In the genomic region with DNA sequence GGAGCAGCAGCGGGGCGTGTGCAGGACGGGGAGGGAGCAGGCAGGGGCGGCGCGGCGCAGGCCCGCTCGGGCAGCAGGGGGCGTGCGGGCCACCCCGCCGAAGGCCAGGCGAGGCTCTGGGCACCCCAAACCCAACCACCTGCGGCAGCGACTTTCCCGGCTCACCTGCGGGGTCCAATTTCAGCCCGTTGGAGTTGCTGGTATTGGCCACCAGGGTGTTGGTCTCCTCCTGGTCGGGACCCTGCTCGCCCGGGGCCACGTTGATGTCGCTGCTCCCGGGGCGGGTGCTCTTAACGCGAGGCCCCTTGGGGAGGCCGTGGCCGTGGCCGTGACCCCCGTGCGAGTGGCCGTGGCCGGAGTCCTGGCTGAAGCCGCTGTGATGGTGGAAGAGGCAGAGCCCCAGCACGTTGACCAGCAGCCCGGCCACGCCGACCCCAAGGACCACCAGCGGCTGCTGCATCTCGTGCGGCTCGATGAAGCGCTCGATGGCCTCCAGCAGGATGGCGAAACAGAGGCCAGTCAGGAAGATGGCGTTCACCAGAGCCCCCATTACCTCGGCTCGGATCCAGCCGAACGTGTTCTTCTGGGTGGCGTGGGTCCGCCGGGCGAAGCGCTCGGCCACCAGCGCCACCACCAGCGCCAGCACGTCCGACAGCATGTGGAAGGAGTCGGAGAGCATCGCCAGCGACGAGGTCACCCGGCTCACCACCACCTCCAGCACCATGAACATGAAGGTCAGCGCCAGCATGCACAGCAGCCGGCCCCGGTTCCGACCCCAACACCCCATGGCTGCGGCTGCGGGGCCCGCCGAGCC, we compare ENCODE assay signal across 1 cellular context.
A peak's percentile ranks its signal among the peaks of the same experiment; 100 is the strongest.
TF ChIP-seq lines count a peak whose summit lies in the region.

No MANE protein-coding gene starts in this region.

TF ChIP-seq in HepG2, 621 proteins besides CTCF, POLR2A, EP300 and RAD21 (continued from another document and continues in another):
- TF ChIP-seq ZNF251 (CRISPR knock-in tag; IDR thresholded peaks at IDR 0.05): no peak
- TF ChIP-seq SMARCC2 (IDR thresholded peaks at IDR 0.05): no peak
- no peak for TF ChIP-seq HOXD1 (CRISPR knock-in tag; IDR thresholded peaks at IDR 0.05)
- TF ChIP-seq RFXANK (CRISPR knock-in tag; IDR thresholded peaks at IDR 0.05): no peak
- no peak; the same call in 1 of the 2 replicates for TF ChIP-seq WIZ (CRISPR knock-in tag; IDR thresholded peaks at IDR 0.05)
- no peak for TF ChIP-seq CBX2 (IDR thresholded peaks at IDR 0.05; ENCODE audit: low read depth, low read length)
- 0 out of 2 replicates have a peak, but pooled peaks have one; percentile 58 for TF ChIP-seq CBX2 (CRISPR knock-in tag; IDR thresholded peaks at IDR 0.05; ENCODE audit: low read depth)
- TF ChIP-seq ZNF780A (CRISPR knock-in tag; IDR thresholded peaks at IDR 0.05): no peak
- TF ChIP-seq, protein P1, sequence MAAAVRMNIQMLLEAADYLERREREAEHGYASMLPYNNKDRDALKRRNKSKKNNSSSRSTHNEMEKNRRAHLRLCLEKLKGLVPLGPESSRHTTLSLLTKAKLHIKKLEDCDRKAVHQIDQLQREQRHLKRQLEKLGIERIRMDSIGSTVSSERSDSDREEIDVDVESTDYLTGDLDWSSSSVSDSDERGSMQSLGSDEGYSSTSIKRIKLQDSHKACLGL (CRISPR knock-in tag; IDR thresholded peaks at IDR 0.05): peak; percentile 77
- TF ChIP-seq ZNF441 (CRISPR knock-in tag; IDR thresholded peaks at IDR 0.05; ENCODE audit: borderline replicate concordance): 0 out of 2 replicates have a peak, but pooled peaks have one; percentile 50
- no peak for TF ChIP-seq NFIC (IDR thresholded peaks at IDR 0.05; ENCODE audit: low read length)
- peak; percentile 57 for TF ChIP-seq MED1 (CRISPR knock-in tag; IDR thresholded peaks at IDR 0.05)
- peak; percentile 8; the same call in 1 of the 2 replicates for TF ChIP-seq GATAD2A (CRISPR knock-in tag; IDR thresholded peaks at IDR 0.05)
- no peak for TF ChIP-seq ZNF737 (CRISPR knock-in tag; IDR thresholded peaks at IDR 0.05; ENCODE audit: borderline replicate concordance)
- TF ChIP-seq SATB2 (CRISPR knock-in tag; IDR thresholded peaks at IDR 0.05): peak; percentile 68
- TF ChIP-seq ERF (CRISPR knock-in tag; IDR thresholded peaks at IDR 0.05): peak; percentile 76
- peak; percentile 90 for TF ChIP-seq GFI1 (CRISPR knock-in tag; IDR thresholded peaks at IDR 0.05; ENCODE audit: borderline replicate concordance)
- TF ChIP-seq ZNF180 (CRISPR knock-in tag; IDR thresholded peaks at IDR 0.05; ENCODE audit: borderline replicate concordance, low read depth): no peak
- TF ChIP-seq, protein P2, sequence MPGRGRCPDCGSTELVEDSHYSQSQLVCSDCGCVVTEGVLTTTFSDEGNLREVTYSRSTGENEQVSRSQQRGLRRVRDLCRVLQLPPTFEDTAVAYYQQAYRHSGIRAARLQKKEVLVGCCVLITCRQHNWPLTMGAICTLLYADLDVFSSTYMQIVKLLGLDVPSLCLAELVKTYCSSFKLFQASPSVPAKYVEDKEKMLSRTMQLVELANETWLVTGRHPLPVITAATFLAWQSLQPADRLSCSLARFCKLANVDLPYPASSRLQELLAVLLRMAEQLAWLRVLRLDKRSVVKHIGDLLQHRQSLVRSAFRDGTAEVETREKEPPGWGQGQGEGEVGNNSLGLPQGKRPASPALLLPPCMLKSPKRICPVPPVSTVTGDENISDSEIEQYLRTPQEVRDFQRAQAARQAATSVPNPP (CRISPR knock-in tag; IDR thresholded peaks at IDR 0.05): 0 out of 2 replicates have a peak, but pooled peaks have one; percentile 46
- TF ChIP-seq TEAD3 (CRISPR knock-in tag; optimal IDR thresholded peaks at IDR 0.05; ENCODE audit: borderline replicate concordance): no peak
- TF ChIP-seq JDP2 (CRISPR knock-in tag; IDR thresholded peaks at IDR 0.05; ENCODE audit: borderline replicate concordance): no peak
- TF ChIP-seq, protein P3, sequence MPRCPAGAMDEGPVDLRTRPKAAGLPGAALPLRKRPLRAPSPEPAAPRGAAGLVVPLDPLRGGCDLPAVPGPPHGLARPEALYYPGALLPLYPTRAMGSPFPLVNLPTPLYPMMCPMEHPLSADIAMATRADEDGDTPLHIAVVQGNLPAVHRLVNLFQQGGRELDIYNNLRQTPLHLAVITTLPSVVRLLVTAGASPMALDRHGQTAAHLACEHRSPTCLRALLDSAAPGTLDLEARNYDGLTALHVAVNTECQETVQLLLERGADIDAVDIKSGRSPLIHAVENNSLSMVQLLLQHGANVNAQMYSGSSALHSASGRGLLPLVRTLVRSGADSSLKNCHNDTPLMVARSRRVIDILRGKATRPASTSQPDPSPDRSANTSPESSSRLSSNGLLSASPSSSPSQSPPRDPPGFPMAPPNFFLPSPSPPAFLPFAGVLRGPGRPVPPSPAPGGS (CRISPR knock-in tag; IDR thresholded peaks at IDR 0.05): peak; percentile 56; the same call in 1 of the 2 replicates
- TF ChIP-seq, protein P4, sequence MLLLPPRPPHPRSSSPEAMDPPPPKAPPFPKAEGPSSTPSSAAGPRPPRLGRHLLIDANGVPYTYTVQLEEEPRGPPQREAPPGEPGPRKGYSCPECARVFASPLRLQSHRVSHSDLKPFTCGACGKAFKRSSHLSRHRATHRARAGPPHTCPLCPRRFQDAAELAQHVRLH (CRISPR knock-in tag; IDR thresholded peaks at IDR 0.05; ENCODE audit: borderline replicate concordance, low read depth): peak; percentile 63; the same call in 1 of the 2 replicates
- TF ChIP-seq, protein P5, sequence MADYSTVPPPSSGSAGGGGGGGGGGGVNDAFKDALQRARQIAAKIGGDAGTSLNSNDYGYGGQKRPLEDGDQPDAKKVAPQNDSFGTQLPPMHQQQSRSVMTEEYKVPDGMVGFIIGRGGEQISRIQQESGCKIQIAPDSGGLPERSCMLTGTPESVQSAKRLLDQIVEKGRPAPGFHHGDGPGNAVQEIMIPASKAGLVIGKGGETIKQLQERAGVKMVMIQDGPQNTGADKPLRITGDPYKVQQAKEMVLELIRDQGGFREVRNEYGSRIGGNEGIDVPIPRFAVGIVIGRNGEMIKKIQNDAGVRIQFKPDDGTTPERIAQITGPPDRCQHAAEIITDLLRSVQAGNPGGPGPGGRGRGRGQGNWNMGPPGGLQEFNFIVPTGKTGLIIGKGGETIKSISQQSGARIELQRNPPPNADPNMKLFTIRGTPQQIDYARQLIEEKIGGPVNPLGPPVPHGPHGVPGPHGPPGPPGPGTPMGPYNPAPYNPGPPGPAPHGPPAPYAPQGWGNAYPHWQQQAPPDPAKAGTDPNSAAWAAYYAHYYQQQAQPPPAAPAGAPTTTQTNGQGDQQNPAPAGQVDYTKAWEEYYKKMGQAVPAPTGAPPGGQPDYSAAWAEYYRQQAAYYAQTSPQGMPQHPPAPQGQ (CRISPR knock-in tag; IDR thresholded peaks at IDR 0.05; ENCODE audit: borderline replicate concordance): no peak
- TF ChIP-seq ZSCAN22 (CRISPR knock-in tag; IDR thresholded peaks at IDR 0.05): no peak
- TF ChIP-seq NR1H2 (CRISPR knock-in tag; IDR thresholded peaks at IDR 0.05; ENCODE audit: borderline replicate concordance, low read depth): peak; percentile 81; the same call in 1 of the 2 replicates
- TF ChIP-seq PCBP2 (optimal IDR thresholded peaks at IDR 0.05; ENCODE audit: low read depth, low read length, poor library complexity, severe bottlenecking): no peak
- no peak for TF ChIP-seq ZBTB8A (CRISPR knock-in tag; IDR thresholded peaks at IDR 0.05; ENCODE audit: borderline replicate concordance, low read depth)
- peak; percentile 51 for TF ChIP-seq ZNF891 (CRISPR knock-in tag; IDR thresholded peaks at IDR 0.05)
- no peak; the same call in 1 of the 2 replicates for TF ChIP-seq ZNF124 (CRISPR knock-in tag; IDR thresholded peaks at IDR 0.05)
- TF ChIP-seq, protein P6, sequence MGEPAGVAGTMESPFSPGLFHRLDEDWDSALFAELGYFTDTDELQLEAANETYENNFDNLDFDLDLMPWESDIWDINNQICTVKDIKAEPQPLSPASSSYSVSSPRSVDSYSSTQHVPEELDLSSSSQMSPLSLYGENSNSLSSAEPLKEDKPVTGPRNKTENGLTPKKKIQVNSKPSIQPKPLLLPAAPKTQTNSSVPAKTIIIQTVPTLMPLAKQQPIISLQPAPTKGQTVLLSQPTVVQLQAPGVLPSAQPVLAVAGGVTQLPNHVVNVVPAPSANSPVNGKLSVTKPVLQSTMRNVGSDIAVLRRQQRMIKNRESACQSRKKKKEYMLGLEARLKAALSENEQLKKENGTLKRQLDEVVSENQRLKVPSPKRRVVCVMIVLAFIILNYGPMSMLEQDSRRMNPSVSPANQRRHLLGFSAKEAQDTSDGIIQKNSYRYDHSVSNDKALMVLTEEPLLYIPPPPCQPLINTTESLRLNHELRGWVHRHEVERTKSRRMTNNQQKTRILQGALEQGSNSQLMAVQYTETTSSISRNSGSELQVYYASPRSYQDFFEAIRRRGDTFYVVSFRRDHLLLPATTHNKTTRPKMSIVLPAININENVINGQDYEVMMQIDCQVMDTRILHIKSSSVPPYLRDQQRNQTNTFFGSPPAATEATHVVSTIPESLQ (CRISPR knock-in tag; conservative IDR thresholded peaks at IDR 0.05): no peak
- TF ChIP-seq NKX3-1 (CRISPR knock-in tag; IDR thresholded peaks at IDR 0.05): 0 out of 2 replicates have a peak, but pooled peaks have one; percentile 74
- TF ChIP-seq ZNF44 (CRISPR knock-in tag; IDR thresholded peaks at IDR 0.05): peak; percentile 33; the same call in 1 of the 2 replicates
- no peak for TF ChIP-seq KLF16 (CRISPR knock-in tag; IDR thresholded peaks at IDR 0.05)
- TF ChIP-seq ISX (CRISPR knock-in tag; conservative IDR thresholded peaks at IDR 0.05): no peak
- TF ChIP-seq FOXA3 (CRISPR knock-in tag; IDR thresholded peaks at IDR 0.05): no peak
- peak; percentile 56; the same call in 1 of the 2 replicates for TF ChIP-seq HOXA3 (CRISPR knock-in tag; IDR thresholded peaks at IDR 0.05)
- TF ChIP-seq, protein P7, sequence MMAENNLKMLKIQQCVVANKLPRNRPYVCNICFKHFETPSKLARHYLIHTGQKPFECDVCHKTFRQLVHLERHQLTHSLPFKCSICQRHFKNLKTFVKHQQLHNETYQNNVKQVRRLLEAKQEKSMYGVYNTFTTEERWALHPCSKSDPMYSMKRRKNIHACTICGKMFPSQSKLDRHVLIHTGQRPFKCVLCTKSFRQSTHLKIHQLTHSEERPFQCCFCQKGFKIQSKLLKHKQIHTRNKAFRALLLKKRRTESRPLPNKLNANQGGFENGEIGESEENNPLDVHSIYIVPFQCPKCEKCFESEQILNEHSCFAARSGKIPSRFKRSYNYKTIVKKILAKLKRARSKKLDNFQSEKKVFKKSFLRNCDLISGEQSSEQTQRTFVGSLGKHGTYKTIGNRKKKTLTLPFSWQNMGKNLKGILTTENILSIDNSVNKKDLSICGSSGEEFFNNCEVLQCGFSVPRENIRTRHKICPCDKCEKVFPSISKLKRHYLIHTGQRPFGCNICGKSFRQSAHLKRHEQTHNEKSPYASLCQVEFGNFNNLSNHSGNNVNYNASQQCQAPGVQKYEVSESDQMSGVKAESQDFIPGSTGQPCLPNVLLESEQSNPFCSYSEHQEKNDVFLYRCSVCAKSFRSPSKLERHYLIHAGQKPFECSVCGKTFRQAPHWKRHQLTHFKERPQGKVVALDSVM (CRISPR knock-in tag; IDR thresholded peaks at IDR 0.05): peak; percentile 62; the same call in 1 of the 2 replicates
- TF ChIP-seq MAFF (IDR thresholded peaks at IDR 0.05; ENCODE audit: low read depth, low read length): no peak
- TF ChIP-seq SOX13 (IDR thresholded peaks at IDR 0.05): no peak
- TF ChIP-seq SOX13 (CRISPR knock-in tag; conservative IDR thresholded peaks at IDR 0.05 in 1 of 2, IDR thresholded peaks at IDR 0.05 in 1 of 2): 0 out of 4 replicates have a peak, but pooled peaks of 1 of the 2 experiments have one; percentile 27
- TF ChIP-seq, protein P8, sequence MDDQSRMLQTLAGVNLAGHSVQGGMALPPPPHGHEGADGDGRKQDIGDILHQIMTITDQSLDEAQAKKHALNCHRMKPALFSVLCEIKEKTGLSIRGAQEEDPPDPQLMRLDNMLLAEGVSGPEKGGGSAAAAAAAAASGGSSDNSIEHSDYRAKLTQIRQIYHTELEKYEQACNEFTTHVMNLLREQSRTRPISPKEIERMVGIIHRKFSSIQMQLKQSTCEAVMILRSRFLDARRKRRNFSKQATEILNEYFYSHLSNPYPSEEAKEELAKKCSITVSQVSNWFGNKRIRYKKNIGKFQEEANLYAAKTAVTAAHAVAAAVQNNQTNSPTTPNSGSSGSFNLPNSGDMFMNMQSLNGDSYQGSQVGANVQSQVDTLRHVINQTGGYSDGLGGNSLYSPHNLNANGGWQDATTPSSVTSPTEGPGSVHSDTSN (CRISPR knock-in tag; IDR thresholded peaks at IDR 0.05; ENCODE audit: borderline replicate concordance): no peak
- TF ChIP-seq, protein P9, sequence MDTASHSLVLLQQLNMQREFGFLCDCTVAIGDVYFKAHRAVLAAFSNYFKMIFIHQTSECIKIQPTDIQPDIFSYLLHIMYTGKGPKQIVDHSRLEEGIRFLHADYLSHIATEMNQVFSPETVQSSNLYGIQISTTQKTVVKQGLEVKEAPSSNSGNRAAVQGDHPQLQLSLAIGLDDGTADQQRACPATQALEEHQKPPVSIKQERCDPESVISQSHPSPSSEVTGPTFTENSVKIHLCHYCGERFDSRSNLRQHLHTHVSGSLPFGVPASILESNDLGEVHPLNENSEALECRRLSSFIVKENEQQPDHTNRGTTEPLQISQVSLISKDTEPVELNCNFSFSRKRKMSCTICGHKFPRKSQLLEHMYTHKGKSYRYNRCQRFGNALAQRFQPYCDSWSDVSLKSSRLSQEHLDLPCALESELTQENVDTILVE (CRISPR knock-in tag; IDR thresholded peaks at IDR 0.05): no peak
- TF ChIP-seq, protein P10, sequence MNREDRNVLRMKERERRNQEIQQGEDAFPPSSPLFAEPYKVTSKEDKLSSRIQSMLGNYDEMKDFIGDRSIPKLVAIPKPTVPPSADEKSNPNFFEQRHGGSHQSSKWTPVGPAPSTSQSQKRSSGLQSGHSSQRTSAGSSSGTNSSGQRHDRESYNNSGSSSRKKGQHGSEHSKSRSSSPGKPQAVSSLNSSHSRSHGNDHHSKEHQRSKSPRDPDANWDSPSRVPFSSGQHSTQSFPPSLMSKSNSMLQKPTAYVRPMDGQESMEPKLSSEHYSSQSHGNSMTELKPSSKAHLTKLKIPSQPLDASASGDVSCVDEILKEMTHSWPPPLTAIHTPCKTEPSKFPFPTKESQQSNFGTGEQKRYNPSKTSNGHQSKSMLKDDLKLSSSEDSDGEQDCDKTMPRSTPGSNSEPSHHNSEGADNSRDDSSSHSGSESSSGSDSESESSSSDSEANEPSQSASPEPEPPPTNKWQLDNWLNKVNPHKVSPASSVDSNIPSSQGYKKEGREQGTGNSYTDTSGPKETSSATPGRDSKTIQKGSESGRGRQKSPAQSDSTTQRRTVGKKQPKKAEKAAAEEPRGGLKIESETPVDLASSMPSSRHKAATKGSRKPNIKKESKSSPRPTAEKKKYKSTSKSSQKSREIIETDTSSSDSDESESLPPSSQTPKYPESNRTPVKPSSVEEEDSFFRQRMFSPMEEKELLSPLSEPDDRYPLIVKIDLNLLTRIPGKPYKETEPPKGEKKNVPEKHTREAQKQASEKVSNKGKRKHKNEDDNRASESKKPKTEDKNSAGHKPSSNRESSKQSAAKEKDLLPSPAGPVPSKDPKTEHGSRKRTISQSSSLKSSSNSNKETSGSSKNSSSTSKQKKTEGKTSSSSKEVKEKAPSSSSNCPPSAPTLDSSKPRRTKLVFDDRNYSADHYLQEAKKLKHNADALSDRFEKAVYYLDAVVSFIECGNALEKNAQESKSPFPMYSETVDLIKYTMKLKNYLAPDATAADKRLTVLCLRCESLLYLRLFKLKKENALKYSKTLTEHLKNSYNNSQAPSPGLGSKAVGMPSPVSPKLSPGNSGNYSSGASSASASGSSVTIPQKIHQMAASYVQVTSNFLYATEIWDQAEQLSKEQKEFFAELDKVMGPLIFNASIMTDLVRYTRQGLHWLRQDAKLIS (CRISPR knock-in tag; IDR thresholded peaks at IDR 0.05): peak; percentile 78
- TF ChIP-seq ZNF451 (CRISPR knock-in tag; IDR thresholded peaks at IDR 0.05): no peak
- TF ChIP-seq NFE2 (CRISPR knock-in tag; IDR thresholded peaks at IDR 0.05): no peak
- TF ChIP-seq GTF3A (CRISPR knock-in tag; conservative IDR thresholded peaks at IDR 0.05): 0 out of 2 replicates have a peak, but pooled peaks have one; percentile 24
- TF ChIP-seq ZSCAN12 (CRISPR knock-in tag; IDR thresholded peaks at IDR 0.05): no peak
- TF ChIP-seq NCOR1 (IDR thresholded peaks at IDR 0.05; ENCODE audit: borderline replicate concordance, low read length): no peak
